1 cellular context compared by ENCODE assay signal in genomic region chr5:150159741-150160179, GRCh38.
TF ChIP-seq lines count a peak whose summit lies in the region.

No MANE protein-coding gene starts in this region.

TF ChIP-seq in K562, 482 proteins besides CTCF, POLR2A, EP300 and RAD21:
- TF ChIP-seq, protein P1, sequence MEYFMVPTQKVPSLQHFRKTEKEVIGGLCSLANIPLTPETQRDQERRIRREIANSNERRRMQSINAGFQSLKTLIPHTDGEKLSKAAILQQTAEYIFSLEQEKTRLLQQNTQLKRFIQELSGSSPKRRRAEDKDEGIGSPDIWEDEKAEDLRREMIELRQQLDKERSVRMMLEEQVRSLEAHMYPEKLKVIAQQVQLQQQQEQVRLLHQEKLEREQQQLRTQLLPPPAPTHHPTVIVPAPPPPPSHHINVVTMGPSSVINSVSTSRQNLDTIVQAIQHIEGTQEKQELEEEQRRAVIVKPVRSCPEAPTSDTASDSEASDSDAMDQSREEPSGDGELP (CRISPR knock-in tag; IDR thresholded peaks at IDR 0.05; ENCODE audit: borderline replicate concordance), result no peak
- TF ChIP-seq GABPA (tag; conservative IDR thresholded peaks at IDR 0.05; ENCODE audit: low read depth), result peak; percentile 74
- TF ChIP-seq MAZ (CRISPR knock-in tag; conservative IDR thresholded peaks at IDR 0.05 in 1 of 2, IDR thresholded peaks at IDR 0.05 in 1 of 2), result peak; percentile 39 to 55; a peak in 2 of 4 replicates
- TF ChIP-seq, protein P2, sequence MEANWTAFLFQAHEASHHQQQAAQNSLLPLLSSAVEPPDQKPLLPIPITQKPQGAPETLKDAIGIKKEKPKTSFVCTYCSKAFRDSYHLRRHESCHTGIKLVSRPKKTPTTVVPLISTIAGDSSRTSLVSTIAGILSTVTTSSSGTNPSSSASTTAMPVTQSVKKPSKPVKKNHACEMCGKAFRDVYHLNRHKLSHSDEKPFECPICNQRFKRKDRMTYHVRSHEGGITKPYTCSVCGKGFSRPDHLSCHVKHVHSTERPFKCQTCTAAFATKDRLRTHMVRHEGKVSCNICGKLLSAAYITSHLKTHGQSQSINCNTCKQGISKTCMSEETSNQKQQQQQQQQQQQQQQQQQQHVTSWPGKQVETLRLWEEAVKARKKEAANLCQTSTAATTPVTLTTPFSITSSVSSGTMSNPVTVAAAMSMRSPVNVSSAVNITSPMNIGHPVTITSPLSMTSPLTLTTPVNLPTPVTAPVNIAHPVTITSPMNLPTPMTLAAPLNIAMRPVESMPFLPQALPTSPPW (CRISPR knock-in tag; IDR thresholded peaks at IDR 0.05), result peak; percentile 76
- 0 out of 2 replicates have a peak, but pooled peaks have one; percentile 35 for TF ChIP-seq ZBTB7A (IDR thresholded peaks at IDR 0.05; ENCODE audit: borderline replicate concordance, control insufficient read depth, low read depth, low read length)
- TF ChIP-seq ZNF668 (CRISPR knock-in tag; IDR thresholded peaks at IDR 0.05), result no peak
- TF ChIP-seq GATA2 (CRISPR knock-in tag; IDR thresholded peaks at IDR 0.05), result no peak
- TF ChIP-seq ZNF75A (CRISPR knock-in tag; IDR thresholded peaks at IDR 0.05), result 0 out of 2 replicates have a peak, but pooled peaks have one; percentile 17
- TF ChIP-seq, protein P3, sequence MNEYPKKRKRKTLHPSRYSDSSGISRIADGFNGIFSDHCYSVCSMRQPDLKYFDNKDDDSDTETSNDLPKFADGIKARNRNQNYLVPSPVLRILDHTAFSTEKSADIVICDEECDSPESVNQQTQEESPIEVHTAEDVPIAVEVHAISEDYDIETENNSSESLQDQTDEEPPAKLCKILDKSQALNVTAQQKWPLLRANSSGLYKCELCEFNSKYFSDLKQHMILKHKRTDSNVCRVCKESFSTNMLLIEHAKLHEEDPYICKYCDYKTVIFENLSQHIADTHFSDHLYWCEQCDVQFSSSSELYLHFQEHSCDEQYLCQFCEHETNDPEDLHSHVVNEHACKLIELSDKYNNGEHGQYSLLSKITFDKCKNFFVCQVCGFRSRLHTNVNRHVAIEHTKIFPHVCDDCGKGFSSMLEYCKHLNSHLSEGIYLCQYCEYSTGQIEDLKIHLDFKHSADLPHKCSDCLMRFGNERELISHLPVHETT (CRISPR knock-in tag; conservative IDR thresholded peaks at IDR 0.05 in 1 of 2, IDR thresholded peaks at IDR 0.05 in 1 of 2), result 0 out of 4 replicates have a peak, but pooled peaks of 1 of the 2 experiments have one; percentile 37
- TF ChIP-seq EGR1 (conservative IDR thresholded peaks at IDR 0.05), result peak; percentile 75
- no peak for TF ChIP-seq PCBP2 (IDR thresholded peaks at IDR 0.05; ENCODE audit: low read depth, low read length, poor library complexity, severe bottlenecking)
- TF ChIP-seq ZBTB17 (CRISPR knock-in tag; IDR thresholded peaks at IDR 0.05), result 0 out of 2 replicates have a peak, but pooled peaks have one; percentile 37
